ENCODE assay signal across 8 cellular contexts in genomic region chr14:29927596-29928341, GRCh38. TPM values are rescaled to one million over a fixed set of nuclear protein-coding genes. Genes with fewer than 3 reads are reported as not detected.
DNase-seq lines count a peak whose midpoint lies in the region; TF ChIP-seq lines count a peak whose summit lies in the region.

TSS of gene PRKD1 (minus strand) at chr14:29927847.

- H3K9ac ChIP-seq in H9 (ENCODE audit: extremely low read depth, insufficient read length, low read length) (no peak within 1 kb of the TSS), iPS-18a (ENCODE audit: low read length) (peak within 1 kb of the TSS; percentile 17)

- TF ChIP-seq CTCF in H9 (conservative IDR thresholded peaks at IDR 0.05) (peak; percentile 18; the same call in 1 of the 3 replicates), MCF 10A (IDR thresholded peaks at IDR 0.05; ENCODE audit: unreplicated experiment) (peak; percentile 17)

- H4K8ac ChIP-seq in H9 (replicated peaks; ENCODE audit: insufficient read length, low read depth, low read length): no peak within 1 kb of the TSS

- BruUV-seq in MCF 10A (replicated peaks; lab: Mats Ljungman, UMichigan): no TSS peak

- no peak within 1 kb of the TSS for H2AFZ ChIP-seq in H9 (ENCODE audit: low read length)

- H3K4ac ChIP-seq in H9 (ENCODE audit: low read depth, low read length): no peak within 1 kb of the TSS

- H3K56ac ChIP-seq in H9 (ENCODE audit: insufficient read length, low read depth, low read length): no peak within 1 kb of the TSS

- H3K4me1 ChIP-seq in H9 (ENCODE audit: insufficient read depth, low read length) (peaks cover 4% of the 10 kb centered on the region; the same call in 1 of the 2 replicates), iPS-18a (ENCODE audit: control insufficient read depth, low read depth, low read length) (peaks cover 18% of the 10 kb centered on the region)

- H3K23ac ChIP-seq in H9 (ENCODE audit: insufficient read length, low read depth, low read length): no peak within 1 kb of the TSS

- WGBS in H9 (ENCODE audit: extremely low coverage, insufficient read length, low lambda C conversion rate): no CpG with 5 or more reads among the region's 75 CpGs

- peak within 1 kb of the TSS; percentile 84 for H3K4me3 ChIP-seq in iPS-18a (ENCODE audit: low read length)

- no peaks in the 10 kb centered on the region for H3K79me1 ChIP-seq in H9 (ENCODE audit: insufficient read depth, low read depth, low read length, poor library complexity, severe bottlenecking)

- H4K20me1 ChIP-seq in H9 (ENCODE audit: control insufficient read depth, insufficient read depth, insufficient read length): no peaks in the 10 kb centered on the region

- H4K5ac ChIP-seq in H9 (ENCODE audit: insufficient read length, low read depth, low read length): no peak within 1 kb of the TSS

- H3K36me3 Mint-ChIP-seq in H9 (ENCODE audit: insufficient read depth in 1 of 3, low read depth in 3 of 3) (no peaks in the 10 kb centered on the region), MCF 10A (ENCODE audit: insufficient read depth, unreplicated experiment) (no peaks in the 10 kb centered on the region)

- no peak within 1 kb of the TSS for H3K27ac ChIP-seq in H9 (ENCODE audit: insufficient read length, low read depth, low read length)
- no peak within 1 kb of the TSS for H3K27ac ChIP-seq in iPS-18a (ENCODE audit: low read length)

- H3K14ac ChIP-seq in H9 (ENCODE audit: insufficient read depth, low read length): 0 out of 2 replicates have a peak within 1 kb of the TSS, but pooled peaks have one; percentile 16

- no peaks in the 10 kb centered on the region for H3K9me3 Mint-ChIP-seq in H9
- no peaks in the 10 kb centered on the region for H3K9me3 Mint-ChIP-seq in MCF 10A (ENCODE audit: unreplicated experiment)

- H3K4me2 ChIP-seq in H9 (ENCODE audit: insufficient read depth, insufficient read length, low read length): peak within 1 kb of the TSS; percentile 66

- no peak within 1 kb of the TSS for H4K91ac ChIP-seq in H9 (ENCODE audit: insufficient read length, low read depth, low read length)

- H2BK120ac ChIP-seq in H9 (ENCODE audit: low read depth, low read length, poor library complexity, severe bottlenecking): no peak within 1 kb of the TSS

- peaks cover 15% of the 10 kb centered on the region for H3K23me2 ChIP-seq in H9 (ENCODE audit: insufficient read length, low read depth, low read length, poor library complexity, severe bottlenecking)

- intact Hi-C loops in MCF 10A (cut with micrococcal nuclease): loop anchor here (5.0 to 10.0 kb wide), 5 partner anchors 123 to 380 kb away; no protein-coding TSS in a partner anchor

- no peak within 1 kb of the TSS for H2BK20ac ChIP-seq in H9 (ENCODE audit: low read depth, low read length, poor library complexity, severe bottlenecking)

- no peak within 1 kb of the TSS for H3K18ac ChIP-seq in H9 (ENCODE audit: insufficient read length, low read depth, low read length)

- H3K27me3 ChIP-seq in H9 (ENCODE audit: insufficient read depth, low read length) (peaks cover 2% of the 10 kb centered on the region; the same call in 1 of the 2 replicates), iPS-18a (ENCODE audit: control insufficient read depth, insufficient read depth, low read length) (peaks cover 46% of the 10 kb centered on the region)

- peak within 1 kb of the TSS in 1 of 3 experiments; percentile 31; a peak in 1 of 7 replicates for H3K27ac Mint-ChIP-seq in H9
- peak within 1 kb of the TSS; percentile 26 for H3K27ac Mint-ChIP-seq in MCF 10A (ENCODE audit: low read depth, unreplicated experiment)

- H3K9me3 ChIP-seq in H9 (ENCODE audit: control insufficient read depth, low read depth, low read length): no peaks in the 10 kb centered on the region
- no peaks in the 10 kb centered on the region for H3K9me3 ChIP-seq in iPS-18a (ENCODE audit: control insufficient read depth, low read depth, low read length)

- peaks cover 72% of the 10 kb centered on the region for H3K27me3 Mint-ChIP-seq in H9 (ENCODE audit: low read depth)
- H3K27me3 Mint-ChIP-seq in MCF 10A (ENCODE audit: insufficient read depth, unreplicated experiment): no peaks in the 10 kb centered on the region

- peak; percentile 86 for DNase-seq in DMS 273 (lab: John Stamatoyannopoulos, UW; ENCODE audit: unreplicated experiment)
- DNase-seq in DMS 273 treated with DMSO at 0.1 percent for 48 hours (lab: John Stamatoyannopoulos, UW): no peak
- DNase-seq in H9: peak; percentile 65
- peak; percentile 52 for DNase-seq in NCI-H2196 treated with DMSO at 0.1 percent for 48 hours (lab: John Stamatoyannopoulos, UW; ENCODE audit: unreplicated experiment)
- peak; percentile 50 for DNase-seq in MCF 10A (ENCODE audit: unreplicated experiment)
- DNase-seq in retina: peak; percentile 74
- DNase-seq in cerebellar nuclear complex (lab: John Stamatoyannopoulos, UW): no peak

- H3K79me2 ChIP-seq in H9 (ENCODE audit: insufficient read depth, low read length): no peaks in the 10 kb centered on the region

- H2AK5ac ChIP-seq in H9 (ENCODE audit: insufficient read length, low read length): no peak within 1 kb of the TSS

- H2BK15ac ChIP-seq in H9 (ENCODE audit: low read depth, low read length): no peak within 1 kb of the TSS

- H3K4me1 Mint-ChIP-seq in H9 (peaks cover 21 to 27% of the 10 kb centered on the region in 2 experiments), MCF 10A (ENCODE audit: insufficient read depth, unreplicated experiment) (peaks cover 38% of the 10 kb centered on the region)

- no peaks in the 10 kb centered on the region for H3K36me3 ChIP-seq in iPS-18a (ENCODE audit: control insufficient read depth, low read depth, low read length)

- no peak within 1 kb of the TSS for H2BK12ac ChIP-seq in H9 (ENCODE audit: insufficient read length, low read depth, low read length)

- H3T11ph ChIP-seq in H9 (ENCODE audit: low read length): no peak within 1 kb of the TSS

- H3K4me3 Mint-ChIP-seq in H9 (peak within 1 kb of the TSS; percentile 84 to 93), MCF 10A (ENCODE audit: unreplicated experiment) (peak within 1 kb of the TSS; percentile 98)

- POLR2A ChIA-PET in MCF 10A (lab: Yijun Ruan, JAX): no interaction called here

- H2BK5ac ChIP-seq in H9 (ENCODE audit: insufficient read length, low read length): no peak within 1 kb of the TSS

- CTCF ChIA-PET in MCF 10A (lab: Yijun Ruan, JAX): interaction anchor here (0.6 kb wide), 2 partner anchors 182 to 298 kb away, joined by 3 read pairs; no protein-coding TSS in a partner anchor

RNA-seq across cellular contexts. Expression of gene PRKD1, which starts in this region (rescaled TPM):
- total RNA-seq in H9 (2021) (2.7 and 2.8 TPM in 2 replicates), MCF 10A (2022) (7.9 and 8.8 TPM in 2 replicates)

Comparison
In these comparisons a context has a peak if more than half of its experiments do, and no peak if none do; other contexts are left out.
1. DNase-seq: peak in DMS 273 (single experiment), H9 (single experiment), NCI-H2196 treated with DMSO at 0.1 percent for 48 hours (single experiment), MCF 10A (single experiment) and retina (single experiment); none in DMS 273 treated with DMSO at 0.1 percent for 48 hours (single experiment) and cerebellar nuclear complex (0 of 2).